ENCODE assay signal across 17 cellular contexts in the genomic region with DNA sequence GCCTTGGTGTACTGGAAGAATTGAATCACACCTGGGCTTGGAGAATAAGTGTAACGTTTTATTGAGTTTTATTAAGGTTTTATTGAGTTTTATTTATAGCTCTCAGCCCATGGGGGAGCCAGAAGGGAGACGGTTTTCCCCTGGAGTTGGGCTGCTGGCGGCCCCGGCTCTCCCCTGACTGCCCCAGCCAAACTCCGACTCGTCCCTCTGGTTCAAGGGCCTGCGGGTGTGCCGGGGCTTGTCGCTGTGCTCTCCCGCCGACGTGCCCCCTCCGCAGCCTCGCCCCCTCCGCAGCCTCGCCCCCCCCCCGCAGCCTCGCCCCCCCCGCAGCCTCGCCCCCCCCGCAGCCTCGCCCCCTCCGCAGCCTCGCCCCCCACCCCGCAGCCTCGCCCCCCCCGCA.
"Had no signal": no experiment of that assay in that cellular context is flagged by ENCODE, and none has a peak within 500 bp of the region (broad histone marks: within the 10 kb centered on the region; RNA-seq: fewer than 3 reads in every experiment).

No MANE protein-coding gene starts in this region.

- H3K27me3 ChIP-seq: adrenal gland, right atrium auricular region had no signal

- FAIRE-seq: small intestine had no signal

- H3K4me3 Mint-ChIP-seq: activated CD4-positive, alpha-beta T cell treated with anti-CD3 and anti-CD28 coated beads, Interleukin-2, amount 10 ng/mL, durations not matched to agents 7 days and 5 days; activated naive CD4-positive, alpha-beta T cell treated with anti-CD3 and anti-CD28 coated beads, Interleukin-2, amount 10 ng/mL, durations not matched to agents 7 days and 5 days; immature natural killer cell had no signal

- H3K4me1 ChIP-seq: heart left ventricle, right atrium auricular region, tibial artery had no signal

- H3K27ac ChIP-seq: adrenal gland, esophagus squamous epithelium, heart left ventricle, right atrium auricular region, tibial artery had no signal

- H3K36me3 Mint-ChIP-seq: activated naive CD4-positive, alpha-beta T cell treated with anti-CD3 and anti-CD28 coated beads, Interleukin-2, amount 10 ng/mL, durations not matched to agents 7 days and 5 days; immature natural killer cell had no signal

- DNase-seq: activated CD4-positive, alpha-beta T cell treated with anti-CD3 and anti-CD28 coated beads, Interleukin-2, amount 10 ng/mL, durations not matched to agents 7 days and 5 days; activated naive CD4-positive, alpha-beta T cell treated with anti-CD3 and anti-CD28 coated beads, Interleukin-2, amount 10 ng/mL, durations not matched to agents 7 days and 5 days; activated T-cell treated with anti-CD3 and anti-CD28 coated beads, Interleukin-2, amount 50 U/mL, for 1 hour; esophagus squamous epithelium; foreskin melanocyte; immature natural killer cell; left cardiac atrium; small intestine; stimulated activated CD4-positive, alpha-beta T cell treated with anti-CD3 and anti-CD28 coated beads, Interleukin-4, amount 100 ng/mL, for 24 hours; stimulated activated naive CD4-positive, alpha-beta T cell had no signal

- H3K27ac Mint-ChIP-seq: activated CD4-positive, alpha-beta T cell treated with anti-CD3 and anti-CD28 coated beads, Interleukin-2, amount 10 ng/mL, durations not matched to agents 7 days and 5 days; activated naive CD4-positive, alpha-beta T cell treated with anti-CD3 and anti-CD28 coated beads, Interleukin-2, amount 10 ng/mL, durations not matched to agents 7 days and 5 days; activated T-helper 2 cell treated with anti-CD3 and anti-CD28 coated beads, Interferon-gamma antibody, Interleukin-2, Interleukin-4, amounts not matched to agents 10 μg/mL and 5 μg/mL and 100 μg/mL, durations not matched to agents 14 hours and 24 hours and 36 hours; progenitor cell of endocrine pancreas had no signal

- H3K4me3 ChIP-seq: adrenal gland, esophagus squamous epithelium, heart left ventricle, lung, right atrium auricular region, tibial artery had no signal

- H3K27me3 Mint-ChIP-seq: activated CD4-positive, alpha-beta T cell treated with anti-CD3 and anti-CD28 coated beads, Interleukin-2, amount 10 ng/mL, durations not matched to agents 7 days and 5 days; progenitor cell of endocrine pancreas had no signal

- H3K4me1 Mint-ChIP-seq: activated CD4-positive, alpha-beta T cell treated with anti-CD3 and anti-CD28 coated beads, Interleukin-2, amount 10 ng/mL, durations not matched to agents 7 days and 5 days; activated naive CD4-positive, alpha-beta T cell treated with anti-CD3 and anti-CD28 coated beads, Interleukin-2, amount 10 ng/mL, durations not matched to agents 7 days and 5 days; immature natural killer cell had no signal

- H3K9me3 ChIP-seq: adrenal gland, esophagus squamous epithelium, heart left ventricle, right atrium auricular region, tibial artery had no signal

- ATAC-seq: left cardiac atrium had no signal

- H3K9me3 Mint-ChIP-seq: activated CD4-positive, alpha-beta T cell treated with anti-CD3 and anti-CD28 coated beads, Interleukin-2, amount 10 ng/mL, durations not matched to agents 7 days and 5 days; activated naive CD4-positive, alpha-beta T cell treated with anti-CD3 and anti-CD28 coated beads, Interleukin-2, amount 10 ng/mL, durations not matched to agents 7 days and 5 days; activated T-helper 2 cell treated with anti-CD3 and anti-CD28 coated beads, Interferon-gamma antibody, Interleukin-2, Interleukin-4, amounts not matched to agents 10 μg/mL and 5 μg/mL and 100 μg/mL, durations not matched to agents 14 hours and 24 hours and 36 hours; immature natural killer cell had no signal

- H3K36me3 ChIP-seq: adrenal gland, esophagus squamous epithelium, heart left ventricle, right atrium auricular region, tibial artery had no signal
